ENCODE assay signal across 20 cellular contexts in genomic region chr17:4221163-4221562, GRCh38. TPM values are rescaled to one million over a fixed set of nuclear protein-coding genes. Genes with fewer than 3 reads are reported as not detected.
DNase-seq lines count a peak whose midpoint lies in the region; ATAC-seq and TF ChIP-seq lines count a peak whose summit lies in the region.
"Had no signal": no experiment of that assay in that cellular context is flagged by ENCODE, and none has a peak within 500 bp of the region (broad histone marks: within the 10 kb centered on the region; RNA-seq: fewer than 3 reads in every experiment).

No MANE protein-coding gene starts in this region.

- no peak overlapping the region for H4K12ac ChIP-seq in trophoblast cell (ENCODE audit: low read depth, low read length)

- no peak overlapping the region for H3K14ac ChIP-seq in trophoblast cell (ENCODE audit: low read length)

- H3K27ac ChIP-seq in heart left ventricle: peak overlapping the region in 9 of 12 donors; percentile 14 to 89 (median 66)
- H3K27ac ChIP-seq in right cardiac atrium (ENCODE audit: low read length): no peak overlapping the region
- H3K27ac ChIP-seq in esophagus squamous epithelium: peak overlapping the region in 3 of 4 donors; percentile 21 to 53 (median 45)
- no peak overlapping the region for H3K27ac ChIP-seq in trophoblast cell (ENCODE audit: low read depth, low read length)
- H3K27ac ChIP-seq in uterus: peak overlapping the region; percentile 81 to 95
- H3K27ac ChIP-seq in body of pancreas: no peak overlapping the region
- H3K27ac ChIP-seq: C4-2B had no signal

- H2BK5ac ChIP-seq in trophoblast cell (ENCODE audit: low read depth, low read length, poor library complexity): peak overlapping the region; percentile 50

- intact Hi-C loops in heart left ventricle (cut with DNase I): loop anchor here in 1 of 10 donors (5.0 kb wide), 1 partner anchor 41 kb away; the partner anchor contains the start of gene ANKFY1
- intact Hi-C loops in right cardiac atrium (cut with DNase I): no loop called here
- intact Hi-C loops in esophagus squamous epithelium (cut with DNase I): no loop called here
- intact Hi-C loops in uterus (cut with DNase I; ENCODE audit: low total_unique reads): no loop called here
- intact Hi-C loops in body of pancreas (cut with DNase I): no loop called here

- DNase-seq in heart left ventricle: no peak
- no peak for DNase-seq in right cardiac atrium
- no peak for DNase-seq in esophagus squamous epithelium (lab: John Stamatoyannopoulos, UW)
- DNase-seq in trophoblast cell: no peak
- DNase-seq in uterus: no peak
- no peak for DNase-seq in COR-L47 (lab: John Stamatoyannopoulos, UW)
- DNase-seq in NCI-H2107 treated with DMSO at 0.1 percent for 48 hours (lab: John Stamatoyannopoulos, UW; ENCODE audit: unreplicated experiment): no peak
- DNase-seq in body of pancreas: no peak
- DNase-seq: activated B cell treated with CpG ODN at 0.5 μM for 24 hours; hypothalamus; mesendoderm; natural killer cell; NCI-H1105 treated with DMSO at 0.1 percent for 48 hours; NCI-H2081 treated with DMSO at 0.1 percent for 48 hours; NCI-H510A; NK-92 treated with Interleukin-12 subunit alpha and Interleukin-12 subunit beta, amount 100 ng/mL, for 24 hours; posterior cingulate gyrus; stimulated activated CD4-positive, alpha-beta T cell treated with anti-CD3 and anti-CD28 coated beads, Interleukin-4, amount 100 ng/mL, for 4 hours had no signal

- H3K23ac ChIP-seq in trophoblast cell (ENCODE audit: low read length): no peak overlapping the region

- no peak overlapping the region for H3K4me2 ChIP-seq in trophoblast cell (ENCODE audit: low read length)

- H2BK12ac ChIP-seq in trophoblast cell (ENCODE audit: low read length): no peak overlapping the region

- no peak for TF ChIP-seq POLR2A in heart left ventricle (IDR thresholded peaks at IDR 0.05)
- TF ChIP-seq POLR2A in esophagus squamous epithelium (IDR thresholded peaks at IDR 0.05): no peak
- no peak for TF ChIP-seq POLR2A in uterus (IDR thresholded peaks at IDR 0.05)
- TF ChIP-seq POLR2A in body of pancreas (IDR thresholded peaks at IDR 0.05): no peak

- no peaks in the 10 kb centered on the region for H3K27me3 ChIP-seq in heart left ventricle
- no peaks in the 10 kb centered on the region for H3K27me3 ChIP-seq in right cardiac atrium (ENCODE audit: control insufficient read depth, insufficient read depth)
- no peaks in the 10 kb centered on the region for H3K27me3 ChIP-seq in esophagus squamous epithelium
- no peaks in the 10 kb centered on the region for H3K27me3 ChIP-seq in trophoblast cell (ENCODE audit: insufficient read depth, low read length)
- no peaks in the 10 kb centered on the region for H3K27me3 ChIP-seq in uterus
- H3K27me3 ChIP-seq in body of pancreas: no peaks in the 10 kb centered on the region

- ATAC-seq in heart left ventricle (no peak), right cardiac atrium (no peak), body of pancreas (no peak)
- ATAC-seq: HCT116, natural killer cell had no signal

- H2AFZ ChIP-seq in trophoblast cell (ENCODE audit: insufficient read depth, low read length, poor library complexity): no peak overlapping the region

- peak overlapping the region; percentile 45 for H2BK120ac ChIP-seq in trophoblast cell (ENCODE audit: insufficient read depth, low read length, poor library complexity)

- H3K4me1 ChIP-seq in heart left ventricle (peaks cover 0 to 19% (median 4%) of the 10 kb centered on the region in 12 donors), right cardiac atrium (ENCODE audit: control insufficient read depth, insufficient read depth, low read length) (no peaks in the 10 kb centered on the region), esophagus squamous epithelium (peaks cover 0 to 19% (median 11%) of the 10 kb centered on the region in 3 donors), trophoblast cell (ENCODE audit: control insufficient read depth in 1 of 2, insufficient read depth in 2 of 2, low read length in 2 of 2) (peaks cover 5 to 8% of the 10 kb centered on the region in 2 experiments), uterus (peaks cover 4 to 10% of the 10 kb centered on the region in 2 donors), body of pancreas (no peaks in the 10 kb centered on the region)

- no peak overlapping the region for H4K8ac ChIP-seq in trophoblast cell (ENCODE audit: low read depth, low read length)

- peak overlapping the region; percentile 54 for H2AK5ac ChIP-seq in trophoblast cell (ENCODE audit: low read length)

- peak overlapping the region; percentile 64 for H3K18ac ChIP-seq in trophoblast cell (ENCODE audit: low read length)

- H3K4me3 ChIP-seq in heart left ventricle (no peak overlapping the region), right cardiac atrium (ENCODE audit: low read length) (no peak overlapping the region), esophagus squamous epithelium (no peak overlapping the region), trophoblast cell (ENCODE audit: low read depth, low read length) (no peak overlapping the region), uterus (no peak overlapping the region), body of pancreas (no peak overlapping the region)

- no peak overlapping the region for H4K91ac ChIP-seq in trophoblast cell (ENCODE audit: low read depth, low read length)

- peaks cover 4% of the 10 kb centered on the region for H3K79me1 ChIP-seq in trophoblast cell (ENCODE audit: low read length)

- H3K79me2 ChIP-seq in trophoblast cell (ENCODE audit: control insufficient read depth, insufficient read depth, low read length, poor library complexity): no peaks in the 10 kb centered on the region

- no peak overlapping the region for H3K9ac ChIP-seq in trophoblast cell (ENCODE audit: low read length)

- peak overlapping the region; percentile 80 for H3K4ac ChIP-seq in trophoblast cell (ENCODE audit: low read depth, low read length)

- peaks cover 0 to 54% (median 21%) of the 10 kb centered on the region in 9 donors for H3K36me3 ChIP-seq in heart left ventricle
- H3K36me3 ChIP-seq in esophagus squamous epithelium: peaks cover 4 to 54% (median 4%) of the 10 kb centered on the region in 3 donors
- H3K36me3 ChIP-seq in trophoblast cell (ENCODE audit: control insufficient read depth in 1 of 2, insufficient read depth in 2 of 2, low read length in 2 of 2): peaks cover 6 to 20% of the 10 kb centered on the region in 2 experiments
- H3K36me3 ChIP-seq in uterus: no peaks in the 10 kb centered on the region
- no peaks in the 10 kb centered on the region for H3K36me3 ChIP-seq in body of pancreas (replicated peaks in 1 of 2; ENCODE audit: insufficient read depth in 1 of 2, low read depth in 2 of 2)

- WGBS in heart left ventricle, 4 donors: 88 to 91% (median 90%) methylated on average over 4 of the region's 4 CpGs
- WGBS in right cardiac atrium: 85% methylated on average over 4 of the region's 4 CpGs
- 76 to 87% methylated on average over 4 of the region's 4 CpGs for WGBS in esophagus squamous epithelium, 2 donors
- WGBS in trophoblast cell (ENCODE audit: extremely low coverage, insufficient coverage, insufficient read length): no CpG with 5 or more reads among the region's 4 CpGs
- 58 to 63% methylated on average over 4 of the region's 4 CpGs for WGBS in body of pancreas, 2 donors

- TF ChIP-seq CTCF in heart left ventricle (IDR thresholded peaks at IDR 0.05) (no peak), esophagus squamous epithelium (IDR thresholded peaks at IDR 0.05) (no peak), uterus (IDR thresholded peaks at IDR 0.05) (no peak), body of pancreas (IDR thresholded peaks at IDR 0.05) (no peak)

- H3K9me3 ChIP-seq in heart left ventricle (no peaks in the 10 kb centered on the region), right cardiac atrium (ENCODE audit: control insufficient read depth, low read length) (no peaks in the 10 kb centered on the region), esophagus squamous epithelium (no peaks in the 10 kb centered on the region), trophoblast cell (ENCODE audit: insufficient read depth, low read depth, low read length) (no peaks in the 10 kb centered on the region), uterus (no peaks in the 10 kb centered on the region), body of pancreas (no peaks in the 10 kb centered on the region)

RNA-seq across cellular contexts. Expression of gene ANKFY1, which starts 42.6 kb away (rescaled TPM):
- total RNA-seq in heart left ventricle: 10 to 100 TPM; 20.6 to 44.9 (median 24.9) TPM
- polyA plus RNA-seq in heart left ventricle: 10 to 100 TPM in 1 of 2 donors, 1 to 10 TPM in 1; 9.4 to 14.5 TPM
- total RNA-seq in right cardiac atrium: 10 to 100 TPM; 24.1 to 27.1 (median 25.4) TPM
- 8.6 TPM for polyA plus RNA-seq in right cardiac atrium
- total RNA-seq in esophagus squamous epithelium: 10 to 100 TPM; 21.0 to 34.7 (median 26.4) TPM
- 20.7 and 20.8 TPM in 2 replicates for polyA plus RNA-seq in trophoblast cell (2013)
- total RNA-seq in uterus: 10 to 100 TPM; 17.6 to 69.5 (median 52.8) TPM
- total RNA-seq in body of pancreas: 10 to 100 TPM; 17.9 to 40.5 TPM

Comparison
In these comparisons a context has a peak if more than half of its experiments do, and no peak if none do; other contexts are left out.
1. H3K27ac ChIP-seq: peak in heart left ventricle (9 of 12), esophagus squamous epithelium (3 of 4) and uterus (2 of 2); none in right cardiac atrium (single experiment), trophoblast cell (single experiment) and body of pancreas (0 of 4).